ENCODE assay signal across 13 cellular contexts in genomic region chr15:40493089-40493840, GRCh38. TPM values are rescaled to one million over a fixed set of nuclear protein-coding genes. Genes with fewer than 3 reads are reported as not detected.
A peak's percentile ranks its signal among the peaks of the same experiment; 100 is the strongest.
DNase-seq lines count a peak whose midpoint lies in the region; ATAC-seq, FAIRE-seq and TF ChIP-seq lines count a peak whose summit lies in the region.
"Had no signal": no experiment of that assay in that cellular context is flagged by ENCODE, and none has a peak within 500 bp of the region (broad histone marks: within the 10 kb centered on the region; RNA-seq: fewer than 3 reads in every experiment).

No MANE protein-coding gene starts in this region.

- ATAC-seq in activated T-cell treated with anti-CD3 and anti-CD28 coated beads, Interleukin-2, amount 50 U/mL, for 72 hours (replicated peaks in 1 of 2), result peak; percentile 96
- no peak for ATAC-seq in GM18873 (IDR thresholded peaks at IDR 0.05; ENCODE audit: low FRiP score, unreplicated experiment)
- ATAC-seq: heart right ventricle had no signal

- peaks cover 2% of the 10 kb centered on the region for H3K27me3 Mint-ChIP-seq in activated T-cell treated with anti-CD3 and anti-CD28 coated beads, Interleukin-2, amount 50 U/mL, for 72 hours (ENCODE audit: low read depth)

- DNase-seq in GM12891 (ENCODE audit: insufficient read length, low spot score), result no peak
- peak; percentile 76 for DNase-seq in SIG-M5 (lab: John Stamatoyannopoulos, UW)
- DNase-seq in activated T-cell treated with anti-CD3 and anti-CD28 coated beads, Interleukin-2, amount 50 U/mL, for 72 hours, result peak; percentile 72 to 85
- peak; percentile 51 to 57 (median 54) for DNase-seq in stimulated activated CD4-positive, alpha-beta T cell treated with anti-CD3 and anti-CD28 coated beads, Interleukin-12 subunit alpha, Interleukin-12 subunit beta, amount 100 ng/mL, for 48 hours (ENCODE audit: low read depth in 2 of 3, low spot score in 1 of 3)
- DNase-seq in erythroblast (lab: John Stamatoyannopoulos, UW), result no peak
- DNase-seq in islet precursor cell, result no peak
- no peak for DNase-seq in NCI-H1930 (lab: John Stamatoyannopoulos, UW)
- DNase-seq: GOT3, heart right ventricle, NCI-H1092 treated with DMSO at 0.1 percent for 48 hours, ovary had no signal

- H3K4me1 Mint-ChIP-seq in activated T-cell treated with anti-CD3 and anti-CD28 coated beads, Interleukin-2, amount 50 U/mL, for 72 hours (ENCODE audit: low read depth), result peaks cover 44% of the 10 kb centered on the region

- peak overlapping the region; percentile 55 for H3K27ac Mint-ChIP-seq in activated T-cell treated with anti-CD3 and anti-CD28 coated beads, Interleukin-2, amount 50 U/mL, for 72 hours

- TF ChIP-seq POLR2A in GM12891 (IDR thresholded peaks at IDR 0.05; ENCODE audit: low read depth, low read length) (no peak), erythroblast (IDR thresholded peaks at IDR 0.05; ENCODE audit: low read length) (no peak)

- H3K9me3 Mint-ChIP-seq in activated T-cell treated with anti-CD3 and anti-CD28 coated beads, Interleukin-2, amount 50 U/mL, for 72 hours, result no peaks in the 10 kb centered on the region

- H3K36me3 Mint-ChIP-seq in activated T-cell treated with anti-CD3 and anti-CD28 coated beads, Interleukin-2, amount 50 U/mL, for 72 hours (ENCODE audit: insufficient read depth in 2 of 2), result no peaks in the 10 kb centered on the region

- FAIRE-seq in GM12891 (lab: Jason Lieb, UNC), result peak; percentile 58
- FAIRE-seq: G401.6 had no signal

- peak overlapping the region; percentile 42 to 61 for H3K4me3 Mint-ChIP-seq in activated T-cell treated with anti-CD3 and anti-CD28 coated beads, Interleukin-2, amount 50 U/mL, for 72 hours

TF ChIP-seq in GM12891, 5 proteins besides CTCF, POLR2A, EP300 and RAD21:
- TF ChIP-seq SPI1 (IDR thresholded peaks at IDR 0.05; ENCODE audit: low read depth, low read length) (peak; percentile 40; the same call in 1 of the 2 replicates), POU2F2 (IDR thresholded peaks at IDR 0.05; ENCODE audit: low read depth, low read length) (no peak), POLR2AphosphoS5 (IDR thresholded peaks at IDR 0.05; ENCODE audit: low read depth, low read length) (no peak)
TF ChIP-seq in GM12891: peak in this region for 1.

RNA-seq across cellular contexts. Expression of gene CHST14, which starts 22.5 kb away (rescaled TPM):
- 5.3 TPM for polyA plus RNA-seq in GM12891 (2012; ENCODE audit: low read depth, missing spikeins)
- 1 to 10 TPM; 9.5 to 9.7 TPM for total RNA-seq in activated T-cell treated with anti-CD3 and anti-CD28 coated beads, Interleukin-2, amount 50 U/mL, for 72 hours

RNA-seq across cellular contexts. Expression of gene BAHD1, which starts 52.5 kb away (rescaled TPM):
- polyA plus RNA-seq in GM12891 (2012; ENCODE audit: low read depth, missing spikeins), result 10.3 TPM
- total RNA-seq in activated T-cell treated with anti-CD3 and anti-CD28 coated beads, Interleukin-2, amount 50 U/mL, for 72 hours, result 10 to 100 TPM; 20.8 to 21.9 TPM

Comparison
In these comparisons a context has a peak if more than half of its experiments do, and no peak if none do; other contexts are left out.
1. DNase-seq: peak in SIG-M5 (single experiment), activated T-cell treated with anti-CD3 and anti-CD28 coated beads, Interleukin-2, amount 50 U/mL, for 72 hours (2 of 2) and stimulated activated CD4-positive, alpha-beta T cell treated with anti-CD3 and anti-CD28 coated beads, Interleukin-12 subunit alpha, Interleukin-12 subunit beta, amount 100 ng/mL, for 48 hours (3 of 3); none in GM12891 (single experiment), erythroblast (0 of 2), islet precursor cell (single experiment) and NCI-H1930 (0 of 2).